Comparison of ENCODE assay signal across 28 cellular contexts in genomic region chr5:19424506-19424905, GRCh38.
"Had no signal": no experiment of that assay in that cellular context is flagged by ENCODE, and none has a peak within 500 bp of the region (broad histone marks: within the 10 kb centered on the region; RNA-seq: fewer than 3 reads in every experiment).

No MANE protein-coding gene starts in this region.

- DNase-seq: colonic mucosa; cortex of kidney; dermis blood vessel endothelial cell; dorsolateral prefrontal cortex; effector CD4-positive, alpha-beta T cell; effector CD8-positive, alpha-beta T cell; effector memory CD4-positive, alpha-beta T cell; effector memory CD8-positive, alpha-beta T cell; endodermal cell; erythroblast; esophagus squamous epithelium; foreskin fibroblast; foreskin keratinocyte; foreskin melanocyte; gastrocnemius medialis; glutamatergic neuron; head of caudate nucleus; heart left ventricle; heart right ventricle had no signal

- H3K4me1 ChIP-seq: colonic mucosa, esophagus muscularis mucosa, esophagus squamous epithelium, foreskin keratinocyte, gastrocnemius medialis, gastroesophageal sphincter, heart left ventricle, heart right ventricle had no signal

- H3K4me3 ChIP-seq: colonic mucosa, coronary artery, dorsolateral prefrontal cortex, esophagus muscularis mucosa, esophagus squamous epithelium, gastrocnemius medialis, gastroesophageal sphincter, heart left ventricle, heart right ventricle had no signal

- H3K9me3 ChIP-seq: colonic mucosa, esophagus muscularis mucosa, esophagus squamous epithelium, gastrocnemius medialis, gastroesophageal sphincter had no signal

- FAIRE-seq: colon, endometrium, endothelial cell of umbilical vein, frontal cortex had no signal

- H3K27ac ChIP-seq: colonic mucosa, coronary artery, dorsolateral prefrontal cortex, epithelial cell of prostate, esophagus muscularis mucosa, esophagus squamous epithelium, foreskin keratinocyte, gastrocnemius medialis, gastroesophageal sphincter, heart left ventricle, heart right ventricle had no signal

- ATAC-seq: effector memory CD8-positive, alpha-beta T cell; esophagus mucosa; foreskin keratinocyte; gastrocnemius medialis; gastroesophageal sphincter; heart left ventricle; heart right ventricle had no signal

- H3K36me3 ChIP-seq: colonic mucosa, esophagus muscularis mucosa, esophagus squamous epithelium, gastrocnemius medialis, gastroesophageal sphincter, heart left ventricle, heart right ventricle had no signal

- H3K27me3 ChIP-seq: colonic mucosa, dorsolateral prefrontal cortex, esophagus muscularis mucosa, esophagus squamous epithelium, foreskin keratinocyte, gastrocnemius medialis, gastroesophageal sphincter, heart left ventricle, heart right ventricle had no signal
